In the genomic region with DNA sequence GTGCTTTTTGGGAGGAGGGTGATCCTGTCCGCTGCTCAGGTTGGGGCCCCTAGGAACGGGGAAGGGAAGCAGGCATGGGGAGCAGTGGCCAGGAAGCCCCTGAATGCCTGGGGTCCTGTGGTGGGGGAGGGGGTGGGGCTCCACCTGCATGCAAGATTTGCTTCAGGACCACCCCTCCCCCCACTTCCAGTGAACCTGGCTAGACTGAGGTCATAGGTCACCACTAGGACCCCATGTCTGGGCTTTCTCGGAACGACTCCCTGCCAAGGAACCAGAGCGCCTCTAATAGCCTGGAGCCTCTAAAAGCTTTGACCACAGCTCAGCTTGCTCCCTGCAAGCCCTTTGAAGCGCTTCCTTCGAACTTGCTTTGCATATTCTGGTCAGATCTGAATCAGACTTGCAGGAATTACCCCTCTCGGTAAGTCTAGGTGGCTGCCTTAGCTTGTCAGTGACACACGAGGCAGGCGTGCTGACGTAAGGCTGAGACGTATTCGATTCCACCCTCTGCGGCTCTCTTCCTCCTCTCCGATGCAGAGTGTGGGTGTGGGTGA, we compare ENCODE assay signal across 8 cellular contexts. TPM values are rescaled to one million over a fixed set of nuclear protein-coding genes. Genes with fewer than 3 reads are reported as not detected.
A peak's percentile ranks its signal among the peaks of the same experiment; 100 is the strongest.
DNase-seq lines count a peak whose midpoint lies in the region; ATAC-seq and TF ChIP-seq lines count a peak whose summit lies in the region.

No MANE protein-coding gene starts in this region.

- H3K4me2 ChIP-seq in MM.1S (ENCODE audit: low read depth, low read length), result peak overlapping the region; percentile 75

- H3K9me2 ChIP-seq in MM.1S (replicated peaks; ENCODE audit: insufficient read depth, low read length), result no peaks in the 10 kb centered on the region

- TF ChIP-seq EP300 in tibial nerve (IDR thresholded peaks at IDR 0.05), result peak in 1 of 2 donors; percentile 69

- H3K27ac ChIP-seq in MM.1S (ENCODE audit: low read length) (peak overlapping the region; percentile 83), tibial nerve (peak overlapping the region; percentile 12 to 96 (median 96))
- H3K27ac ChIP-seq in effector memory CD4-positive, alpha-beta T cell (ENCODE audit: insufficient read depth, low read length, poor library complexity, severe bottlenecking), result peak overlapping the region; percentile 91

- H3K36me3 ChIP-seq in MM.1S (replicated peaks; ENCODE audit: insufficient read depth, low read length) (no peaks in the 10 kb centered on the region), tibial nerve (peaks cover 0 to 36% (median 6%) of the 10 kb centered on the region in 3 donors)
- H3K36me3 ChIP-seq in effector memory CD4-positive, alpha-beta T cell (ENCODE audit: control insufficient read depth, insufficient read depth, low read length), result peaks cover 19% of the 10 kb centered on the region

- no peak overlapping the region for H2AFZ ChIP-seq in MM.1S (ENCODE audit: low read length)

- peak; percentile 26 for DNase-seq in GDM1 (lab: John Stamatoyannopoulos, UW)
- peak; percentile 97 for DNase-seq in MM.1S
- peak; percentile 85 for DNase-seq in activated CD4-positive, alpha-beta T cell treated with anti-CD3 and anti-CD28 coated beads, Interleukin-2, amount 50 U/mL, for 1 hour
- peak; percentile 84 to 88 (median 87) for DNase-seq in effector memory CD4-positive, alpha-beta T cell
- DNase-seq in nucleus accumbens (lab: John Stamatoyannopoulos, UW), result peak in 36 of 56 donors; percentile 8 to 83 (median 42)
- DNase-seq in tibial nerve (ENCODE audit: low spot score in 2 of 2), result no peak
- no peak for DNase-seq in cerebellar nuclear complex (lab: John Stamatoyannopoulos, UW)

- H3K4me3 ChIP-seq in MM.1S (ENCODE audit: low read length) (peak overlapping the region; percentile 27; the same call in 1 of the 2 replicates), tibial nerve (peak overlapping the region in 2 of 4 donors; percentile 4 to 82)
- peak overlapping the region; percentile 43 for H3K4me3 ChIP-seq in effector memory CD4-positive, alpha-beta T cell (ENCODE audit: insufficient read depth, low read depth, low read length, poor library complexity, severe bottlenecking)

- H3K27me3 ChIP-seq in MM.1S (replicated peaks; ENCODE audit: insufficient read depth, low read length), result peaks cover 45% of the 10 kb centered on the region
- H3K27me3 ChIP-seq in effector memory CD4-positive, alpha-beta T cell (replicated peaks; ENCODE audit: control insufficient read depth, insufficient read depth, low read length, poor library complexity, severe bottlenecking), result no peaks in the 10 kb centered on the region
- H3K27me3 ChIP-seq in tibial nerve, result no peaks in the 10 kb centered on the region

- TF ChIP-seq CTCF in MM.1S (IDR thresholded peaks at IDR 0.05; ENCODE audit: low read length) (peak; percentile 17; the same call in 1 of the 2 replicates), tibial nerve (IDR thresholded peaks at IDR 0.05) (peak in 1 of 5 experiments; percentile 8)

- TF ChIP-seq POLR2A in tibial nerve (IDR thresholded peaks at IDR 0.05), result no peak

- peaks cover 35% of the 10 kb centered on the region for H3K4me1 ChIP-seq in MM.1S (ENCODE audit: low read length)
- H3K4me1 ChIP-seq in effector memory CD4-positive, alpha-beta T cell (ENCODE audit: control insufficient read depth, insufficient read depth, low read length, poor library complexity, severe bottlenecking), result peaks cover 71% of the 10 kb centered on the region
- H3K4me1 ChIP-seq in tibial nerve, result peaks cover 3 to 85% (median 60%) of the 10 kb centered on the region in 4 donors

- H3K79me2 ChIP-seq in MM.1S (ENCODE audit: low read length), result no peaks in the 10 kb centered on the region

- peaks cover 38% of the 10 kb centered on the region for H3F3A ChIP-seq in MM.1S (ENCODE audit: insufficient read depth, low read length)

- H3K9me3 ChIP-seq in MM.1S (replicated peaks; ENCODE audit: insufficient read depth, low read length) (no peaks in the 10 kb centered on the region), tibial nerve (no peaks in the 10 kb centered on the region)
- H3K9me3 ChIP-seq in effector memory CD4-positive, alpha-beta T cell (ENCODE audit: control insufficient read depth, low read length), result no peaks in the 10 kb centered on the region

- WGBS in tibial nerve, 2 donors, result 38 to 57% methylated on average over 14 to 15 of the region's 15 CpGs

- no peaks in the 10 kb centered on the region for H4K20me1 ChIP-seq in MM.1S (ENCODE audit: insufficient read depth, low read length)

- H3K9ac ChIP-seq in MM.1S (ENCODE audit: low read length), result peak overlapping the region; percentile 48

- ATAC-seq in GM21825 (IDR thresholded peaks at IDR 0.05; ENCODE audit: unreplicated experiment), result peak; percentile 43

RNA-seq across cellular contexts. Expression of gene SOCS3, which starts 3.6 kb away (rescaled TPM):
- total RNA-seq in tibial nerve, result 10 to 100 TPM; 23.7 to 76.5 (median 59.7) TPM

RNA-seq across cellular contexts. Expression of gene PGS1, which starts 22.2 kb away (rescaled TPM):
- total RNA-seq in tibial nerve, result 100 to 1,000 TPM in 1 of 4 donors, 10 to 100 TPM in 3; 41.9 to 105 (median 53.2) TPM

Comparison
In these comparisons a context has a peak if more than half of its experiments do, and no peak if none do; other contexts are left out.
1. DNase-seq: peak in GDM1 (single experiment), MM.1S (single experiment), activated CD4-positive, alpha-beta T cell treated with anti-CD3 and anti-CD28 coated beads, Interleukin-2, amount 50 U/mL, for 1 hour (single experiment), effector memory CD4-positive, alpha-beta T cell (3 of 3) and nucleus accumbens (36 of 56); none in tibial nerve (0 of 2) and cerebellar nuclear complex (0 of 2).
2. Peak in every context shown above with its lines, with median percentiles within 50 percentile points of each other: H3K27ac ChIP-seq.